In the genomic region with DNA sequence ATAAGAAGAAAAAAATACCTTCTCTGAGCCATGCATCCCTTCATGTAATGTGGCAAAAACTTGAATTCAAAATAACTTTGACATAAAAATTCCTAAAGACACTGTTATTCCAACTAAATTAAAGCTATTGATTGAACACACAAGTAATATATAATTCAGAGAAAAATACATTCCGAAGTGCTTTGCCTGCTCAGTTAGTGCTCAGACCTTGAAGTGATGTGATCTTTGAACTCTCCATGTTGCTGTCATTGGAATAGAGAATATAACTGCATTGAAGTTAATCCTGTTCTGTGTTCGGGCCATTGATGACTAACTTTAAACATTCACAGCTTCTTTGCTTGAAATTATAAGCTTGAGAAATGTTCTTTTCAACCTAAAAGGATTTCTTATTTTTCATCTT, we compare ENCODE assay signal across 3 cellular contexts.
TF ChIP-seq lines count a peak whose summit lies in the region.

No MANE protein-coding gene starts in this region.

TF ChIP-seq in HepG2, 621 proteins besides CTCF, POLR2A, EP300 and RAD21 (continues in another document):
- no peak for TF ChIP-seq ZNF510 (CRISPR knock-in tag; IDR thresholded peaks at IDR 0.05; ENCODE audit: low read depth)
- TF ChIP-seq NCOR1 (IDR thresholded peaks at IDR 0.05; ENCODE audit: borderline replicate concordance, low read length), result peak; percentile 57; the same call in 1 of the 2 replicates
- TF ChIP-seq PLRG1 (conservative IDR thresholded peaks at IDR 0.05), result no peak
- TF ChIP-seq ZNF644 (CRISPR knock-in tag; IDR thresholded peaks at IDR 0.05; ENCODE audit: low read depth), result peak; percentile 46; the same call in 1 of the 2 replicates
- TF ChIP-seq, protein P1, sequence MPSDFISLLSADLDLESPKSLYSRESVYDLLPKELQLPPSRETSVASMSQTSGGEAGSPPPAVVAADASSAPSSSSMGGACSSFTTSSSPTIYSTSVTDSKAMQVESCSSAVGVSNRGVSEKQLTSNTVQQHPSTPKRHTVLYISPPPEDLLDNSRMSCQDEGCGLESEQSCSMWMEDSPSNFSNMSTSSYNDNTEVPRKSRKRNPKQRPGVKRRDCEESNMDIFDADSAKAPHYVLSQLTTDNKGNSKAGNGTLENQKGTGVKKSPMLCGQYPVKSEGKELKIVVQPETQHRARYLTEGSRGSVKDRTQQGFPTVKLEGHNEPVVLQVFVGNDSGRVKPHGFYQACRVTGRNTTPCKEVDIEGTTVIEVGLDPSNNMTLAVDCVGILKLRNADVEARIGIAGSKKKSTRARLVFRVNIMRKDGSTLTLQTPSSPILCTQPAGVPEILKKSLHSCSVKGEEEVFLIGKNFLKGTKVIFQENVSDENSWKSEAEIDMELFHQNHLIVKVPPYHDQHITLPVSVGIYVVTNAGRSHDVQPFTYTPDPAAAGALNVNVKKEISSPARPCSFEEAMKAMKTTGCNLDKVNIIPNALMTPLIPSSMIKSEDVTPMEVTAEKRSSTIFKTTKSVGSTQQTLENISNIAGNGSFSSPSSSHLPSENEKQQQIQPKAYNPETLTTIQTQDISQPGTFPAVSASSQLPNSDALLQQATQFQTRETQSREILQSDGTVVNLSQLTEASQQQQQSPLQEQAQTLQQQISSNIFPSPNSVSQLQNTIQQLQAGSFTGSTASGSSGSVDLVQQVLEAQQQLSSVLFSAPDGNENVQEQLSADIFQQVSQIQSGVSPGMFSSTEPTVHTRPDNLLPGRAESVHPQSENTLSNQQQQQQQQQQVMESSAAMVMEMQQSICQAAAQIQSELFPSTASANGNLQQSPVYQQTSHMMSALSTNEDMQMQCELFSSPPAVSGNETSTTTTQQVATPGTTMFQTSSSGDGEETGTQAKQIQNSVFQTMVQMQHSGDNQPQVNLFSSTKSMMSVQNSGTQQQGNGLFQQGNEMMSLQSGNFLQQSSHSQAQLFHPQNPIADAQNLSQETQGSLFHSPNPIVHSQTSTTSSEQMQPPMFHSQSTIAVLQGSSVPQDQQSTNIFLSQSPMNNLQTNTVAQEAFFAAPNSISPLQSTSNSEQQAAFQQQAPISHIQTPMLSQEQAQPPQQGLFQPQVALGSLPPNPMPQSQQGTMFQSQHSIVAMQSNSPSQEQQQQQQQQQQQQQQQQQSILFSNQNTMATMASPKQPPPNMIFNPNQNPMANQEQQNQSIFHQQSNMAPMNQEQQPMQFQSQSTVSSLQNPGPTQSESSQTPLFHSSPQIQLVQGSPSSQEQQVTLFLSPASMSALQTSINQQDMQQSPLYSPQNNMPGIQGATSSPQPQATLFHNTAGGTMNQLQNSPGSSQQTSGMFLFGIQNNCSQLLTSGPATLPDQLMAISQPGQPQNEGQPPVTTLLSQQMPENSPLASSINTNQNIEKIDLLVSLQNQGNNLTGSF (CRISPR knock-in tag; IDR thresholded peaks at IDR 0.05), result no peak
- TF ChIP-seq, protein P2, sequence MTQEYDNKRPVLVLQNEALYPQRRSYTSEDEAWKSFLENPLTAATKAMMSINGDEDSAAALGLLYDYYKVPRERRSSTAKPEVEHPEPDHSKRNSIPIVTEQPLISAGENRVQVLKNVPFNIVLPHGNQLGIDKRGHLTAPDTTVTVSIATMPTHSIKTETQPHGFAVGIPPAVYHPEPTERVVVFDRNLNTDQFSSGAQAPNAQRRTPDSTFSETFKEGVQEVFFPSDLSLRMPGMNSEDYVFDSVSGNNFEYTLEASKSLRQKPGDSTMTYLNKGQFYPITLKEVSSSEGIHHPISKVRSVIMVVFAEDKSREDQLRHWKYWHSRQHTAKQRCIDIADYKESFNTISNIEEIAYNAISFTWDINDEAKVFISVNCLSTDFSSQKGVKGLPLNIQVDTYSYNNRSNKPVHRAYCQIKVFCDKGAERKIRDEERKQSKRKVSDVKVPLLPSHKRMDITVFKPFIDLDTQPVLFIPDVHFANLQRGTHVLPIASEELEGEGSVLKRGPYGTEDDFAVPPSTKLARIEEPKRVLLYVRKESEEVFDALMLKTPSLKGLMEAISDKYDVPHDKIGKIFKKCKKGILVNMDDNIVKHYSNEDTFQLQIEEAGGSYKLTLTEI (CRISPR knock-in tag; conservative IDR thresholded peaks at IDR 0.05), result no peak
- TF ChIP-seq MEIS1 (CRISPR knock-in tag; IDR thresholded peaks at IDR 0.05; ENCODE audit: borderline replicate concordance), result no peak
- TF ChIP-seq RFX5 (IDR thresholded peaks at IDR 0.05; ENCODE audit: low read depth, low read length), result no peak
- no peak for TF ChIP-seq DPF2 (CRISPR knock-in tag; IDR thresholded peaks at IDR 0.05; ENCODE audit: borderline replicate concordance, low read depth)
- no peak for TF ChIP-seq ZSCAN21 (CRISPR knock-in tag; IDR thresholded peaks at IDR 0.05; ENCODE audit: borderline replicate concordance)
- peak; percentile 42; the same call in 1 of the 2 replicates for TF ChIP-seq SAP130 (CRISPR knock-in tag; IDR thresholded peaks at IDR 0.05; ENCODE audit: low read depth)

TF ChIP-seq in GM23338, 12 proteins besides CTCF, POLR2A, EP300 and RAD21 (continues in another document):
- TF ChIP-seq CREB1 (CRISPR knock-in tag; IDR thresholded peaks at IDR 0.05; ENCODE audit: low read depth), result no peak
- TF ChIP-seq NANOG (IDR thresholded peaks at IDR 0.05; ENCODE audit: borderline replicate concordance), result no peak
- no peak for TF ChIP-seq POLR2AphosphoS5 (IDR thresholded peaks at IDR 0.05; ENCODE audit: low read depth)
- TF ChIP-seq ZNF331 (CRISPR knock-in tag; IDR thresholded peaks at IDR 0.05; ENCODE audit: low read depth), result no peak
- no peak for TF ChIP-seq EZH2 (IDR thresholded peaks at IDR 0.05; ENCODE audit: low read depth, unreplicated experiment)
- TF ChIP-seq ZNF114 (CRISPR knock-in tag; IDR thresholded peaks at IDR 0.05), result no peak
- TF ChIP-seq, protein P3, sequence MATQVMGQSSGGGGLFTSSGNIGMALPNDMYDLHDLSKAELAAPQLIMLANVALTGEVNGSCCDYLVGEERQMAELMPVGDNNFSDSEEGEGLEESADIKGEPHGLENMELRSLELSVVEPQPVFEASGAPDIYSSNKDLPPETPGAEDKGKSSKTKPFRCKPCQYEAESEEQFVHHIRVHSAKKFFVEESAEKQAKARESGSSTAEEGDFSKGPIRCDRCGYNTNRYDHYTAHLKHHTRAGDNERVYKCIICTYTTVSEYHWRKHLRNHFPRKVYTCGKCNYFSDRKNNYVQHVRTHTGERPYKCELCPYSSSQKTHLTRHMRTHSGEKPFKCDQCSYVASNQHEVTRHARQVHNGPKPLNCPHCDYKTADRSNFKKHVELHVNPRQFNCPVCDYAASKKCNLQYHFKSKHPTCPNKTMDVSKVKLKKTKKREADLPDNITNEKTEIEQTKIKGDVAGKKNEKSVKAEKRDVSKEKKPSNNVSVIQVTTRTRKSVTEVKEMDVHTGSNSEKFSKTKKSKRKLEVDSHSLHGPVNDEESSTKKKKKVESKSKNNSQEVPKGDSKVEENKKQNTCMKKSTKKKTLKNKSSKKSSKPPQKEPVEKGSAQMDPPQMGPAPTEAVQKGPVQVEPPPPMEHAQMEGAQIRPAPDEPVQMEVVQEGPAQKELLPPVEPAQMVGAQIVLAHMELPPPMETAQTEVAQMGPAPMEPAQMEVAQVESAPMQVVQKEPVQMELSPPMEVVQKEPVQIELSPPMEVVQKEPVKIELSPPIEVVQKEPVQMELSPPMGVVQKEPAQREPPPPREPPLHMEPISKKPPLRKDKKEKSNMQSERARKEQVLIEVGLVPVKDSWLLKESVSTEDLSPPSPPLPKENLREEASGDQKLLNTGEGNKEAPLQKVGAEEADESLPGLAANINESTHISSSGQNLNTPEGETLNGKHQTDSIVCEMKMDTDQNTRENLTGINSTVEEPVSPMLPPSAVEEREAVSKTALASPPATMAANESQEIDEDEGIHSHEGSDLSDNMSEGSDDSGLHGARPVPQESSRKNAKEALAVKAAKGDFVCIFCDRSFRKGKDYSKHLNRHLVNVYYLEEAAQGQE (IDR thresholded peaks at IDR 0.05; ENCODE audit: unreplicated experiment), result no peak
- TF ChIP-seq JUNB (IDR thresholded peaks at IDR 0.05; ENCODE audit: unreplicated experiment), result no peak
- TF ChIP-seq EZH2phosphoT487 (IDR thresholded peaks at IDR 0.05; ENCODE audit: unreplicated experiment), result no peak
- TF ChIP-seq STAT1 (IDR thresholded peaks at IDR 0.05; ENCODE audit: unreplicated experiment), result no peak

TF ChIP-seq in endothelial cell of umbilical vein, 7 proteins besides CTCF, POLR2A, EP300 and RAD21:
- TF ChIP-seq, protein P4, sequence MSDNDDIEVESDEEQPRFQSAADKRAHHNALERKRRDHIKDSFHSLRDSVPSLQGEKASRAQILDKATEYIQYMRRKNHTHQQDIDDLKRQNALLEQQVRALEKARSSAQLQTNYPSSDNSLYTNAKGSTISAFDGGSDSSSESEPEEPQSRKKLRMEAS (IDR thresholded peaks at IDR 0.05; ENCODE audit: insufficient read depth, insufficient read length), result no peak
- TF ChIP-seq GATA2 (IDR thresholded peaks at IDR 0.05; ENCODE audit: insufficient read depth, insufficient read length, low read depth, low read length), result no peak
- TF ChIP-seq POLR2AphosphoS5 (IDR thresholded peaks at IDR 0.05; ENCODE audit: insufficient read depth, low read depth, low read length), result no peak
- TF ChIP-seq JUN (IDR thresholded peaks at IDR 0.05; ENCODE audit: borderline replicate concordance, insufficient read depth, insufficient read length, low read depth), result no peak
- TF ChIP-seq MYC (IDR thresholded peaks at IDR 0.05; ENCODE audit: low read depth, low read length), result no peak
